In genomic region chr10:91432175-91432574, GRCh38 we compare ENCODE assay signal across 20 cellular contexts. TPM values are rescaled to one million over a fixed set of nuclear protein-coding genes. Genes with fewer than 3 reads are reported as not detected.
A peak's percentile ranks its signal among the peaks of the same experiment; 100 is the strongest.
DNase-seq lines count a peak whose midpoint lies in the region; ATAC-seq and TF ChIP-seq lines count a peak whose summit lies in the region.
"Had no signal": no experiment of that assay in that cellular context is flagged by ENCODE, and none has a peak within 500 bp of the region (broad histone marks: within the 10 kb centered on the region; RNA-seq: fewer than 3 reads in every experiment).

No MANE protein-coding gene starts in this region.

- DNase-seq in chondrocyte (ENCODE audit: low spot score), result no peak
- DNase-seq in memory B cell (ENCODE audit: low spot score in 2 of 2), result no peak
- no peak for DNase-seq in omental fat pad (ENCODE audit: low spot score)
- no peak for DNase-seq in OCI-M1 (lab: John Stamatoyannopoulos, UW)
- no peak for DNase-seq in activated T-helper 2 cell treated with anti-CD3 and anti-CD28 coated beads, Interferon-gamma antibody, Interleukin-2, Interleukin-4, amounts not matched to agents 10 μg/mL and 5 μg/mL and 100 μg/mL, durations not matched to agents 14 hours and 24 hours and 36 hours (ENCODE audit: low spot score)
- no peak for DNase-seq in Right ventricle myocardium inferior (ENCODE audit: missing footprints)
- DNase-seq in NCI-H345 treated with DMSO at 0.1 percent for 48 hours (lab: John Stamatoyannopoulos, UW; ENCODE audit: unreplicated experiment), result no peak
- DNase-seq: ACHN; BE2C; C1 segment of cervical spinal cord; CD4-positive, CD25-positive, alpha-beta regulatory T cell; CD8-positive, alpha-beta memory T cell; COR-L47; DMS 273 treated with DMSO at 0.1 percent for 48 hours; DMS53; DND-41; EL; GM23248; HCEC 1CT had no signal

- H3K4me1 Mint-ChIP-seq in chondrocyte (ENCODE audit: low read depth) (peaks cover 48% of the 10 kb centered on the region), memory B cell (peaks cover 6% of the 10 kb centered on the region)
- peaks cover 11% of the 10 kb centered on the region for H3K4me1 Mint-ChIP-seq in activated T-helper 2 cell treated with anti-CD3 and anti-CD28 coated beads, Interferon-gamma antibody, Interleukin-2, Interleukin-4, amounts not matched to agents 10 μg/mL and 5 μg/mL and 100 μg/mL, durations not matched to agents 14 hours and 24 hours and 36 hours (ENCODE audit: low read depth)
- H3K4me1 Mint-ChIP-seq: CD8-positive, alpha-beta memory T cell had no signal

- H3K36me3 Mint-ChIP-seq in chondrocyte (ENCODE audit: low read depth) (peaks cover 35% of the 10 kb centered on the region), memory B cell (peaks cover 19% of the 10 kb centered on the region)
- H3K36me3 Mint-ChIP-seq in activated T-helper 2 cell treated with anti-CD3 and anti-CD28 coated beads, Interferon-gamma antibody, Interleukin-2, Interleukin-4, amounts not matched to agents 10 μg/mL and 5 μg/mL and 100 μg/mL, durations not matched to agents 14 hours and 24 hours and 36 hours (ENCODE audit: low read depth), result peaks cover 2% of the 10 kb centered on the region
- H3K36me3 Mint-ChIP-seq: CD4-positive, CD25-positive, alpha-beta regulatory T cell had no signal

- H3K27me3 Mint-ChIP-seq in chondrocyte (ENCODE audit: low read depth) (no peaks in the 10 kb centered on the region), memory B cell (no peaks in the 10 kb centered on the region)
- no peaks in the 10 kb centered on the region for H3K27me3 Mint-ChIP-seq in activated T-helper 2 cell treated with anti-CD3 and anti-CD28 coated beads, Interferon-gamma antibody, Interleukin-2, Interleukin-4, amounts not matched to agents 10 μg/mL and 5 μg/mL and 100 μg/mL, durations not matched to agents 14 hours and 24 hours and 36 hours (ENCODE audit: low read depth)
- H3K27me3 Mint-ChIP-seq: CD4-positive, CD25-positive, alpha-beta regulatory T cell; CD8-positive, alpha-beta memory T cell had no signal

- H3K9me3 Mint-ChIP-seq in chondrocyte (ENCODE audit: low read depth) (peaks cover 4% of the 10 kb centered on the region), memory B cell (peaks cover 1% of the 10 kb centered on the region)
- H3K9me3 Mint-ChIP-seq in activated T-helper 2 cell treated with anti-CD3 and anti-CD28 coated beads, Interferon-gamma antibody, Interleukin-2, Interleukin-4, amounts not matched to agents 10 μg/mL and 5 μg/mL and 100 μg/mL, durations not matched to agents 14 hours and 24 hours and 36 hours, result no peaks in the 10 kb centered on the region

- H3K27ac Mint-ChIP-seq in chondrocyte (ENCODE audit: unreplicated experiment) (peak overlapping the region; percentile 9), memory B cell (peak overlapping the region; percentile 38)
- no peak overlapping the region for H3K27ac Mint-ChIP-seq in activated T-helper 2 cell treated with anti-CD3 and anti-CD28 coated beads, Interferon-gamma antibody, Interleukin-2, Interleukin-4, amounts not matched to agents 10 μg/mL and 5 μg/mL and 100 μg/mL, durations not matched to agents 14 hours and 24 hours and 36 hours
- H3K27ac Mint-ChIP-seq: CD4-positive, CD25-positive, alpha-beta regulatory T cell; CD8-positive, alpha-beta memory T cell had no signal

- intact Hi-C loops in activated T-helper 2 cell treated with anti-CD3 and anti-CD28 coated beads, Interferon-gamma antibody, Interleukin-2, Interleukin-4, amounts not matched to agents 10 μg/mL and 5 μg/mL and 100 μg/mL, durations not matched to agents 14 hours and 24 hours and 36 hours (cut with micrococcal nuclease), result no loop called here
- intact Hi-C loops in Right ventricle myocardium inferior (cut with DNase I), result no loop called here

- TF ChIP-seq CTCF in chondrocyte (IDR thresholded peaks at IDR 0.05) (no peak), omental fat pad (IDR thresholded peaks at IDR 0.05) (no peak)

- H3K4me3 Mint-ChIP-seq in chondrocyte (ENCODE audit: unreplicated experiment), result no peak overlapping the region
- no peak overlapping the region for H3K4me3 Mint-ChIP-seq in memory B cell
- no peak overlapping the region for H3K4me3 Mint-ChIP-seq in activated T-helper 2 cell treated with anti-CD3 and anti-CD28 coated beads, Interferon-gamma antibody, Interleukin-2, Interleukin-4, amounts not matched to agents 10 μg/mL and 5 μg/mL and 100 μg/mL, durations not matched to agents 14 hours and 24 hours and 36 hours (ENCODE audit: low read depth)
- H3K4me3 Mint-ChIP-seq: CD4-positive, CD25-positive, alpha-beta regulatory T cell; CD8-positive, alpha-beta memory T cell had no signal

- ATAC-seq in memory B cell (ENCODE audit: low read depth) (no peak), omental fat pad (ENCODE audit: low FRiP score) (peak; percentile 28), Right ventricle myocardium inferior (no peak)
- ATAC-seq: GM12878 had no signal

RNA-seq across cellular contexts. Expression of gene HECTD2, which starts 22.0 kb away (rescaled TPM):
- 33.4 to 51.8 TPM (median 41.2 TPM) in 3 replicates for total RNA-seq in chondrocyte
- total RNA-seq in omental fat pad, result 10 to 100 TPM; 10.5 to 18.0 (median 16.8) TPM
- total RNA-seq in activated T-helper 2 cell treated with anti-CD3 and anti-CD28 coated beads, Interferon-gamma antibody, Interleukin-2, Interleukin-4, amounts not matched to agents 10 μg/mL and 5 μg/mL and 100 μg/mL, durations not matched to agents 14 hours and 24 hours and 36 hours, result 6.6 and 8.2 TPM in 2 replicates
- total RNA-seq in Right ventricle myocardium inferior, result 2.5 TPM
